25 cellular contexts compared by ENCODE assay signal in the genomic region with DNA sequence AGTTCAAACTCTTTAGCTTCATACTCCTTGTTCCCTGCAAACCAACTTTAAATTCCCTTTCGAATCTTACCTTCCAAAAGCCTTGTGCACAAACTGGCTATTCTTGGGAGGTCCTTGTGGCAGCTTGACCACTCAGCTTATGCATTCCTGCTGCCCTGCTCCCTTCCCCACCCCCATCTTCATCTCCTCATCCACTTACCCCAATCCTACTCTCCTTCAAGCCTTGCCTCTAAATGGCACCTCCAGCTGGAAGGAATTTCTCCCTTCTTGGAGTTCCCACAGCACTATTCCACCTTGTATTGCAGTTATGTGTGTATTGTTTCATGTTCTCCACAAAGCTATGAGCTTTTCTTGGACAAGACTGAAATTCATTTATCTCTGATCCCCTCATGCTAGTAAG. TPM values are rescaled to one million over a fixed set of nuclear protein-coding genes. Genes with fewer than 3 reads are reported as not detected.
"Had no signal": no experiment of that assay in that cellular context is flagged by ENCODE, and none has a peak within 500 bp of the region (broad histone marks: within the 10 kb centered on the region; RNA-seq: fewer than 3 reads in every experiment).

No MANE protein-coding gene starts in this region.

- H3K4me2 ChIP-seq: smooth muscle cell had no signal

- H3K36me3 ChIP-seq: left ventricle myocardium inferior, neutrophil, right atrium auricular region, right lobe of liver, tibial nerve, upper lobe of left lung, vagina had no signal

- H2AFZ ChIP-seq: parathyroid adenoma had no signal

- H3K4me1 ChIP-seq: left ventricle myocardium inferior, psoas muscle, right atrium auricular region, right lobe of liver, tibial nerve, upper lobe of left lung, vagina had no signal

- H3K36me3 Mint-ChIP-seq: naive thymus-derived CD8-positive, alpha-beta T cell; stimulated activated memory B cell treated with anti-CD40 and anti-IgM and Interleukin-4, amounts not matched to agents 10 μg/mL and 1 μg/mL and 100 μg/mL, for 72 hours had no signal

- H3K9ac ChIP-seq: parathyroid adenoma had no signal

- H3K27ac Mint-ChIP-seq: naive thymus-derived CD8-positive, alpha-beta T cell; nephron; stimulated activated memory B cell treated with anti-CD40 and anti-IgM and Interleukin-4, amounts not matched to agents 10 μg/mL and 1 μg/mL and 100 μg/mL, for 72 hours; stimulated activated naive CD8-positive, alpha-beta T cell treated with anti-CD3 and anti-CD28 coated beads, Interleukin-15, amount 100 ng/mL, for 72 hours had no signal

- H3K9me3 ChIP-seq: neutrophil, right lobe of liver, upper lobe of left lung, vagina had no signal

- H3K4me1 Mint-ChIP-seq: naive thymus-derived CD8-positive, alpha-beta T cell; nephron; neural crest cell; stimulated activated memory B cell treated with anti-CD40 and anti-IgM and Interleukin-4, amounts not matched to agents 10 μg/mL and 1 μg/mL and 100 μg/mL, for 72 hours; stimulated activated naive CD8-positive, alpha-beta T cell treated with anti-CD3 and anti-CD28 coated beads, Interleukin-15, amount 100 ng/mL, for 72 hours had no signal

- DNase-seq: hippocampal formation; islet precursor cell; left ventricle myocardium inferior; naive thymus-derived CD8-positive, alpha-beta T cell; occipital lobe; psoas muscle; right lobe of liver; stimulated activated CD4-positive, alpha-beta T cell treated with anti-CD3 and anti-CD28 coated beads, Interleukin-1b, Interleukin-23, amount 100 ng/mL, for 48 hours; stimulated activated CD4-positive, alpha-beta T cell treated with anti-CD3 and anti-CD28 coated beads, Interleukin-2, amount 100 ng/mL, for 48 hours; stimulated activated CD4-positive, alpha-beta T cell treated with anti-CD3 and anti-CD28 coated beads, Interleukin-4, amount 100 ng/mL, for 4 hours; stimulated activated CD8-positive, alpha-beta memory T cell treated with anti-CD3 and anti-CD28 coated beads, Interleukin-4, amount 100 ng/mL, for 48 hours; stimulated activated naive CD4-positive, alpha-beta T cell treated with Interleukin-2 at 50 U/mL for 16 hours; stimulated activated naive CD8-positive, alpha-beta T cell treated with anti-CD3 and anti-CD28 coated beads, Interleukin-15, amount 100 ng/mL, for 72 hours; substantia nigra; upper lobe of left lung had no signal

- H3K27ac ChIP-seq: left ventricle myocardium inferior, neutrophil, parathyroid adenoma, psoas muscle, right atrium auricular region, right lobe of liver, tibial nerve, upper lobe of left lung, vagina had no signal

- ATAC-seq: naive thymus-derived CD8-positive, alpha-beta T cell; psoas muscle; right lobe of liver; stimulated activated naive CD8-positive, alpha-beta T cell treated with anti-CD3 and anti-CD28 coated beads, Interleukin-15, amount 100 ng/mL, for 72 hours had no signal

- H3K27me3 ChIP-seq: neutrophil, right atrium auricular region, right lobe of liver, tibial nerve, upper lobe of left lung, vagina had no signal

- H3K27me3 Mint-ChIP-seq: stimulated activated memory B cell treated with anti-CD40 and anti-IgM and Interleukin-4, amounts not matched to agents 10 μg/mL and 1 μg/mL and 100 μg/mL, for 72 hours; stimulated activated naive CD8-positive, alpha-beta T cell treated with anti-CD3 and anti-CD28 coated beads, Interleukin-15, amount 100 ng/mL, for 72 hours had no signal

- H3K79me2 ChIP-seq: parathyroid adenoma had no signal

- H3K4me3 ChIP-seq: left ventricle myocardium inferior, lung, psoas muscle, right atrium auricular region, right lobe of liver, smooth muscle cell, tibial nerve, upper lobe of left lung, vagina had no signal

- H3K4me3 Mint-ChIP-seq: naive thymus-derived CD8-positive, alpha-beta T cell; nephron; neural crest cell; stimulated activated memory B cell treated with anti-CD40 and anti-IgM and Interleukin-4, amounts not matched to agents 10 μg/mL and 1 μg/mL and 100 μg/mL, for 72 hours; stimulated activated naive CD8-positive, alpha-beta T cell treated with anti-CD3 and anti-CD28 coated beads, Interleukin-15, amount 100 ng/mL, for 72 hours had no signal

RNA-seq across cellular contexts. Expression of a gene that starts 15.3 kb away (rescaled TPM):
- total RNA-seq: naive thymus-derived CD8-positive, alpha-beta T cell had no signal
- polyA plus RNA-seq: naive thymus-derived CD8-positive, alpha-beta T cell had no signal
